In genomic region chr1:185911978-185912377, GRCh38 we compare ENCODE assay signal across 17 cellular contexts.
DNase-seq lines count a peak whose midpoint lies in the region; ATAC-seq, FAIRE-seq and TF ChIP-seq lines count a peak whose summit lies in the region.
"Had no signal": no experiment of that assay in that cellular context is flagged by ENCODE, and none has a peak within 500 bp of the region (broad histone marks: within the 10 kb centered on the region; RNA-seq: fewer than 3 reads in every experiment).

No MANE protein-coding gene starts in this region.

- peak overlapping the region; percentile 41 for H2BK120ac ChIP-seq in H1 (replicated peaks; ENCODE audit: low read depth, low read length)

- no peak for ATAC-seq in GM19324 (IDR thresholded peaks at IDR 0.05; ENCODE audit: low FRiP score, unreplicated experiment)
- ATAC-seq: A549 had no signal

- 0 out of 2 replicates have a peak overlapping the region, but pooled peaks have one; percentile 35 for H2BK12ac ChIP-seq in H1 (ENCODE audit: low read depth, low read length)

- no peak overlapping the region for H2AK5ac ChIP-seq in H1 (ENCODE audit: low read depth, low read length)

- POLR2A ChIA-PET in A673 (lab: Charles Lee; ENCODE audit: low non-redundant PET): no interaction called here
- POLR2A ChIA-PET in H1 (lab: Charles Lee; ENCODE audit: partially characterized antibody): no interaction called here

- H2BK20ac ChIP-seq in H1 (ENCODE audit: low read length): peak overlapping the region; percentile 63

- H3K27ac ChIP-seq in A673 (ENCODE audit: low read depth, low read length, poor library complexity, severe bottlenecking) (peak overlapping the region; percentile 13), HUES6 (ENCODE audit: low read depth, low read length) (peak overlapping the region; percentile 28; the same call in 1 of the 2 replicates), H1 (ENCODE audit: low read depth, low read length) (no peak overlapping the region), iPS-20b (ENCODE audit: low read length) (peak overlapping the region; percentile 57), mammary epithelial cell (ENCODE audit: insufficient read depth, low read depth, low read length) (no peak overlapping the region), spleen (no peak overlapping the region)
- H3K27ac ChIP-seq: 22Rv1, A549, BLaER1, GM23248 had no signal

- no peak overlapping the region for H4K8ac ChIP-seq in H1 (ENCODE audit: extremely low read depth, insufficient read depth, low read length)

- no peak for DNase-seq in A673 (ENCODE audit: low spot score)
- no peak for DNase-seq in H1 (ENCODE audit: low read depth in 1 of 2, low spot score in 2 of 2)
- DNase-seq in GM13976 (ENCODE audit: low spot score): no peak
- DNase-seq in mammary epithelial cell: no peak
- no peak for DNase-seq in spleen
- DNase-seq: Calu3; CD4-positive, alpha-beta memory T cell; DMS79 treated with DMSO at 0.1 percent for 48 hours; GF-D8; GM23248 had no signal

- H4K5ac ChIP-seq in H1 (ENCODE audit: insufficient read length, low read depth, low read length): peak overlapping the region; percentile 83

- H3K4me2 ChIP-seq in H1 (ENCODE audit: insufficient read depth in 1 of 2, low read depth in 2 of 2, low read length in 2 of 2) (peak overlapping the region; percentile 10 to 47; a peak in 2 of 4 replicates), mammary epithelial cell (ENCODE audit: insufficient read depth, low read depth, low read length) (no peak overlapping the region)
- H3K4me2 ChIP-seq: A549, BLaER1 had no signal

- H3K27me3 ChIP-seq in A673 (replicated peaks; ENCODE audit: insufficient read depth, low read depth, low read length, poor library complexity): no peaks in the 10 kb centered on the region
- H3K27me3 ChIP-seq in HUES6 (ENCODE audit: control insufficient read depth, insufficient read depth, low read length): no peaks in the 10 kb centered on the region
- H3K27me3 ChIP-seq in H1 (replicated peaks in 1 of 4; ENCODE audit: control insufficient read depth in 3 of 4, extremely low read depth in 1 of 4, insufficient read depth in 3 of 4, low read length in 3 of 4): no peaks in the 10 kb centered on the region
- no peaks in the 10 kb centered on the region for H3K27me3 ChIP-seq in iPS-20b (ENCODE audit: insufficient read depth, low read length)
- no peaks in the 10 kb centered on the region for H3K27me3 ChIP-seq in mammary epithelial cell (ENCODE audit: insufficient read depth, low read length)
- no peaks in the 10 kb centered on the region for H3K27me3 ChIP-seq in spleen (replicated peaks in 1 of 7)
- H3K27me3 ChIP-seq: BLaER1 had no signal

- peak; percentile 7 for FAIRE-seq in H1 (lab: Jason Lieb, UNC)
- FAIRE-seq: A549, HTR-8/SVneo had no signal

- H3K23me2 ChIP-seq in H1 (ENCODE audit: low read depth, low read length): no peaks in the 10 kb centered on the region

- no peak overlapping the region for H3K18ac ChIP-seq in H1 (ENCODE audit: extremely low read depth, low read length)

- H3K9me3 ChIP-seq in A673 (ENCODE audit: low read depth, low read length, poor library complexity, severe bottlenecking) (no peaks in the 10 kb centered on the region), HUES6 (ENCODE audit: control insufficient read depth, insufficient read depth, low read depth, low read length) (no peaks in the 10 kb centered on the region), H1 (ENCODE audit: insufficient read depth in 2 of 2, low read depth in 1 of 2, low read length in 1 of 2) (no peaks in the 10 kb centered on the region), iPS-20b (ENCODE audit: insufficient read depth, low read depth, low read length) (no peaks in the 10 kb centered on the region), mammary epithelial cell (replicated peaks; ENCODE audit: insufficient read depth, low read length) (no peaks in the 10 kb centered on the region), spleen (no peaks in the 10 kb centered on the region)
- H3K9me3 ChIP-seq: A549, BLaER1 had no signal

- 51% methylated on average over 4 of the region's 4 CpGs; no CpG with 5 or more reads in 1 of the 2 experiments for WGBS in H1 (ENCODE audit: extremely low coverage in 1 of 2, insufficient coverage in 1 of 2, insufficient read length in 1 of 2, insufficient replicate concordance in 2 of 2, low coverage in 1 of 2, low lambda C conversion rate in 2 of 2, missing lambda C conversion rate in 1 of 2), 2 experiments
- WGBS in mammary epithelial cell (ENCODE audit: low coverage, missing lambda C conversion rate): 93% methylated on average over 4 of the region's 4 CpGs
- WGBS in spleen, 5 donors: 88 to 99% (median 94%) methylated on average over 4 of the region's 4 CpGs

- dilution Hi-C loops in mammary epithelial cell (cut with HindIII; ENCODE audit: low sequenced_read_pairs): no loop called here

- H3K79me2 ChIP-seq in H1 (ENCODE audit: control insufficient read depth in 1 of 2, insufficient read depth in 2 of 2, low read length in 2 of 2) (no peaks in the 10 kb centered on the region), mammary epithelial cell (ENCODE audit: insufficient read depth, low read length) (no peaks in the 10 kb centered on the region)

- no peak overlapping the region for H3K14ac ChIP-seq in H1 (ENCODE audit: insufficient read length)

- CTCF ChIA-PET in A673 (lab: Charles Lee): no interaction called here
- CTCF ChIA-PET in H1 (lab: Charles Lee; ENCODE audit: partially characterized antibody): interaction anchor here (0.6 kb wide), 1 partner anchor 18 kb away, joined by 3 read pairs; no protein-coding TSS in a partner anchor
- CTCF ChIA-PET in mammary epithelial cell (lab: Charles Lee; ENCODE audit: low non-redundant PET): no interaction called here

- no peaks in the 10 kb centered on the region for H3K79me1 ChIP-seq in H1 (ENCODE audit: low read depth, low read length)

- BruUV-seq in A673 (replicated peaks; lab: Mats Ljungman, UMichigan) (no TSS peak), mammary epithelial cell (replicated peaks; lab: Mats Ljungman, UMichigan) (no TSS peak)

- H3K4me1 ChIP-seq in A673 (ENCODE audit: insufficient read depth, low read length, poor library complexity, severe bottlenecking) (peaks cover 11% of the 10 kb centered on the region), HUES6 (ENCODE audit: control insufficient read depth, insufficient read depth, low read length) (peaks cover 43% of the 10 kb centered on the region), H1 (replicated peaks in 1 of 4; ENCODE audit: control insufficient read depth in 3 of 4, insufficient read depth in 4 of 4, low read length in 3 of 4) (peaks cover 0 to 20% (median 8%) of the 10 kb centered on the region in 4 experiments; a peak in 6 of 7 replicates), iPS-20b (ENCODE audit: insufficient read depth, low read length) (peaks cover 40% of the 10 kb centered on the region), mammary epithelial cell (ENCODE audit: insufficient read depth, low read length) (no peaks in the 10 kb centered on the region), spleen (no peaks in the 10 kb centered on the region)
- H3K4me1 ChIP-seq: A549, BLaER1 had no signal

- no peak overlapping the region for H4K91ac ChIP-seq in H1 (replicated peaks; ENCODE audit: insufficient read length, low read length)

- no peak overlapping the region for H3K9ac ChIP-seq in HUES6 (ENCODE audit: low read length)
- H3K9ac ChIP-seq in H1 (replicated peaks in 1 of 4; ENCODE audit: extremely low read depth in 1 of 4, low read depth in 3 of 4, low read length in 3 of 4): no peak overlapping the region
- peak overlapping the region; percentile 22; the same call in 1 of the 2 replicates for H3K9ac ChIP-seq in iPS-20b (ENCODE audit: low read depth, low read length)
- no peak overlapping the region for H3K9ac ChIP-seq in mammary epithelial cell (ENCODE audit: insufficient read depth, low read length)
- H3K9ac ChIP-seq: BLaER1, GM23248 had no signal

- in situ Hi-C loops in GM13976 (cut with MboI; ENCODE audit: low sequenced_read_pairs, unreplicated experiment) (no loop called here), mammary epithelial cell (cut with MboI; ENCODE audit: low sequenced_read_pairs in 2 of 2) (no loop called here)

- no peak for TF ChIP-seq CTCF in A673 (conservative IDR thresholded peaks at IDR 0.05; ENCODE audit: low read depth, low read length)
- no peak for TF ChIP-seq CTCF in H1 (IDR thresholded peaks at IDR 0.05; ENCODE audit: control extremely low read depth in 1 of 3, insufficient read depth in 1 of 3, low read depth in 1 of 3, low read length in 3 of 3)
- no peak for TF ChIP-seq CTCF in GM13976 (IDR thresholded peaks at IDR 0.05; ENCODE audit: borderline replicate concordance, control extremely low read depth, extremely low read depth, insufficient read depth, missing control alignments)
- no peak for TF ChIP-seq CTCF in mammary epithelial cell (conservative IDR thresholded peaks at IDR 0.05 in 1 of 2, IDR thresholded peaks at IDR 0.05 in 1 of 2; ENCODE audit: extremely low read depth in 1 of 2, insufficient read depth in 1 of 2, low read depth in 1 of 2, low read length in 2 of 2)
- TF ChIP-seq CTCF in spleen (IDR thresholded peaks at IDR 0.05 in 8 of 11, conservative IDR thresholded peaks at IDR 0.05 in 3 of 11): no peak

- no peak overlapping the region for H3K4ac ChIP-seq in H1 (replicated peaks; ENCODE audit: insufficient read length, low read depth, low read length)

- no peak for TF ChIP-seq RAD21 in H1 (IDR thresholded peaks at IDR 0.05 in 1 of 2, conservative IDR thresholded peaks at IDR 0.05 in 1 of 2; ENCODE audit: low read depth in 2 of 2, low read length in 2 of 2)

- peak overlapping the region; percentile 66; the same call in 1 of the 2 replicates for H2BK5ac ChIP-seq in H1 (ENCODE audit: low read depth, low read length)

- no peaks in the 10 kb centered on the region for H4K20me1 ChIP-seq in H1 (replicated peaks in 1 of 2; ENCODE audit: control insufficient read depth in 1 of 2, insufficient read depth in 2 of 2, low read length in 2 of 2)
- H4K20me1 ChIP-seq in mammary epithelial cell (ENCODE audit: insufficient read depth, low read length): no peaks in the 10 kb centered on the region
- H4K20me1 ChIP-seq: BLaER1 had no signal

- no peak for TF ChIP-seq POLR2A in H1 (IDR thresholded peaks at IDR 0.05; ENCODE audit: control extremely low read depth in 1 of 2, low read depth in 2 of 2, low read length in 2 of 2)
- TF ChIP-seq POLR2A in spleen (IDR thresholded peaks at IDR 0.05): no peak

- H3K36me3 ChIP-seq in A673 (ENCODE audit: insufficient read depth, low read length, poor library complexity, severe bottlenecking): peaks cover 54% of the 10 kb centered on the region
- no peaks in the 10 kb centered on the region for H3K36me3 ChIP-seq in HUES6 (ENCODE audit: control insufficient read depth, insufficient read depth, low read length)
- H3K36me3 ChIP-seq in H1 (ENCODE audit: control insufficient read depth in 2 of 4, insufficient read depth in 4 of 4, low read length in 3 of 4): no peaks in the 10 kb centered on the region
- H3K36me3 ChIP-seq in iPS-20b (ENCODE audit: insufficient read depth, low read depth, low read length): no peaks in the 10 kb centered on the region
- H3K36me3 ChIP-seq in mammary epithelial cell (ENCODE audit: insufficient read depth, low read length): no peaks in the 10 kb centered on the region
- H3K36me3 ChIP-seq in spleen: no peaks in the 10 kb centered on the region
- H3K36me3 ChIP-seq: BLaER1 had no signal

- H2BK15ac ChIP-seq in H1 (ENCODE audit: low read length): no peak overlapping the region

- no peak for TF ChIP-seq EP300 in H1 (IDR thresholded peaks at IDR 0.05; ENCODE audit: borderline replicate concordance in 1 of 2, low read depth in 2 of 2, low read length in 2 of 2)

- no peak overlapping the region for H3K23ac ChIP-seq in H1 (ENCODE audit: insufficient read length)

- intact Hi-C loops in A673 (cut with micrococcal nuclease; ENCODE audit: unreplicated experiment): loop anchor here (10.0 kb wide), 1 partner anchor 57 kb away; no protein-coding TSS in a partner anchor
- intact Hi-C loops in mammary epithelial cell (cut with micrococcal nuclease): no loop called here
- intact Hi-C loops in spleen (cut with DNase I; ENCODE audit: low total_unique reads): no loop called here

- H3K4me3 ChIP-seq in A673 (ENCODE audit: low read depth, low read length, poor library complexity, severe bottlenecking) (no peak overlapping the region), HUES6 (ENCODE audit: low read depth, low read length) (no peak overlapping the region), H1 (ENCODE audit: extremely low read depth in 1 of 4, insufficient read depth in 2 of 4, low read depth in 3 of 4, low read length in 4 of 4) (peak overlapping the region in 1 of 4 experiments; percentile 19; a peak in 1 of 8 replicates), iPS-20b (ENCODE audit: low read length) (peak overlapping the region; percentile 33), mammary epithelial cell (replicated peaks in 1 of 3; ENCODE audit: insufficient read depth in 1 of 3, low read depth in 2 of 3, low read length in 3 of 3) (no peak overlapping the region), spleen (no peak overlapping the region)
- H3K4me3 ChIP-seq: A549, BLaER1, GM23248 had no signal

- H2AFZ ChIP-seq in H1 (ENCODE audit: low read length) (no peak overlapping the region), mammary epithelial cell (ENCODE audit: low read depth, low read length) (no peak overlapping the region)
- H2AFZ ChIP-seq: GM23248 had no signal

- no peak overlapping the region for H3K56ac ChIP-seq in H1 (replicated peaks; ENCODE audit: insufficient read length, low read depth, low read length)

Comparison
In these comparisons a context has a peak if more than half of its experiments do, and no peak if none do; other contexts are left out.
1. H3K27ac ChIP-seq: peak in A673 (single experiment), HUES6 (single experiment) and iPS-20b (single experiment); none in H1 (single experiment), mammary epithelial cell (single experiment) and spleen (0 of 8).